13 cellular contexts compared by ENCODE assay signal in the genomic region with DNA sequence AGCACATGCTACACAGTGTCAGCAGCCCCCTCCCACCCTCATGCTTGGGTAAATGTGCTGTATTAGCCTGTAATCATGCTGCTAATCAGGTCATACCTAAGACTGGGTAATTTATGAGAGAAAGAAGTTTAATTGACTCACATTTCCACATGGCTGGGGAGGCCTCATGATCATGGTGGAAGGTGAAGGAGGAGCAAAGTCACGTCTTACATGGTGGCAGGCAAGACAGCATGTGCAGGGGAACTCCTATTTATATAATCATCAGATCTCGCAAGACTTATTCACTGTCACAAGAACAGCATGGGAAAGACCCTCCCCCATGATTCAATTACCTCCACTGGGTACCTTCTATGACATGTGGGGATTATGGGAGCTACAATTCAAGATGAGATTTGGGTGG. TPM values are rescaled to one million over a fixed set of nuclear protein-coding genes. Genes with fewer than 3 reads are reported as not detected.
A peak's percentile ranks its signal among the peaks of the same experiment; 100 is the strongest.
DNase-seq lines count a peak whose midpoint lies in the region; ATAC-seq, FAIRE-seq and TF ChIP-seq lines count a peak whose summit lies in the region.
"Not testable (repeated sequence)": the region's sequence is repeated elsewhere in the genome, so short reads cannot be mapped to it uniquely, and the experiment has no call there.
"Had no signal": no experiment of that assay in that cellular context is flagged by ENCODE, and none has a peak within 500 bp of the region (broad histone marks: within the 10 kb centered on the region; RNA-seq: fewer than 3 reads in every experiment).

No MANE protein-coding gene starts in this region.

- H3K79me2 ChIP-seq in K562 (ENCODE audit: control insufficient read depth, insufficient read depth, low read length); HepG2 (ENCODE audit: insufficient read depth, low read length): not testable (repeated sequence)

- not testable (repeated sequence) for H3K9me3 Mint-ChIP-seq in osteocyte (ENCODE audit: unreplicated experiment)

- H3K4me3 ChIP-seq in K562; HepG2 (replicated peaks in 1 of 3; ENCODE audit: insufficient read depth in 1 of 3, low read depth in 2 of 3, low read length in 3 of 3): not testable (repeated sequence)

- not testable (repeated sequence) for TF ChIP-seq EP300 in K562 (IDR thresholded peaks at IDR 0.05; ENCODE audit: low read length); HepG2 (IDR thresholded peaks at IDR 0.05; ENCODE audit: low read depth in 2 of 2, low read length in 2 of 2); HepG2 (CRISPR knock-in tag; IDR thresholded peaks at IDR 0.05; ENCODE audit: borderline replicate concordance)

- BruUV-seq in K562 (replicated peaks; lab: Mats Ljungman, UMichigan); HepG2 (replicated peaks; lab: Mats Ljungman, UMichigan): not testable (repeated sequence)

- WGBS in K562 (ENCODE audit: insufficient coverage, low coverage, missing lambda C conversion rate) = 0% methylated on average over 2 of the region's 2 CpGs
- 12% methylated on average over 2 of the region's 2 CpGs for WGBS in HepG2 (ENCODE audit: low lambda C conversion rate)

- not testable (repeated sequence) for H4K20me1 ChIP-seq in K562 (replicated peaks; ENCODE audit: control insufficient read depth, insufficient read depth, low read length); HepG2 (ENCODE audit: insufficient read depth, low read length)

- H2AFZ ChIP-seq in K562 (ENCODE audit: low read depth, low read length); HepG2 (ENCODE audit: low read length): not testable (repeated sequence)

- H3K9me3 ChIP-seq in K562 (replicated peaks; ENCODE audit: control insufficient read depth, insufficient read depth, low read depth, low read length); HepG2 (ENCODE audit: low read length): not testable (repeated sequence)

- not testable (repeated sequence) for H3K4me1 Mint-ChIP-seq in osteocyte (ENCODE audit: unreplicated experiment)

- not testable (repeated sequence) for H3K27ac Mint-ChIP-seq in osteocyte (ENCODE audit: unreplicated experiment)

- not testable (repeated sequence) for H3K4me1 ChIP-seq in K562 (replicated peaks in 1 of 2; ENCODE audit: control insufficient read depth in 2 of 2, insufficient read depth in 2 of 2, low read length in 2 of 2); HepG2 (ENCODE audit: insufficient read depth, low read length)

- not testable (repeated sequence) for FAIRE-seq in K562 (lab: Jason Lieb, UNC); HepG2 (lab: Jason Lieb, UNC)
- peak; percentile 68 for FAIRE-seq in urothelium cell line (lab: Jason Lieb, UNC)

- not testable (repeated sequence) for TF ChIP-seq CTCF in K562 (IDR thresholded peaks at IDR 0.05 in 2 of 3, conservative IDR thresholded peaks at IDR 0.05 in 1 of 3; ENCODE audit: insufficient read depth in 2 of 3, low read depth in 1 of 3, low read length in 3 of 3); HepG2 (CRISPR knock-in tag; IDR thresholded peaks at IDR 0.05); osteocyte (IDR thresholded peaks at IDR 0.05)

- not testable (repeated sequence) for H3K9ac ChIP-seq in K562 (ENCODE audit: insufficient read depth in 1 of 2, low read depth in 2 of 2, low read length in 2 of 2); HepG2 (ENCODE audit: insufficient read depth, low read depth, low read length)

- POLR2A ChIA-PET in K562 (lab: Yijun Ruan, JAX); HepG2 (lab: Yijun Ruan, JAX): not testable (repeated sequence)

- H3K4me3 Mint-ChIP-seq in osteocyte (ENCODE audit: unreplicated experiment) = not testable (repeated sequence)

- not testable (repeated sequence) for H3K27me3 ChIP-seq in K562 (ENCODE audit: control insufficient read depth in 2 of 2, insufficient read depth in 2 of 2, low read length in 2 of 2); HepG2 (ENCODE audit: control insufficient read depth in 1 of 2, insufficient read depth in 2 of 2, low read length in 2 of 2)

- intact Hi-C loops in K562 (cut with micrococcal nuclease) = not testable (repeated sequence)
- intact Hi-C loops in HepG2 (cut with micrococcal nuclease; ENCODE audit: unreplicated experiment) = loop anchor here (5.0 kb wide), 1 partner anchor 430 kb away; no protein-coding TSS in a partner anchor

- TF ChIP-seq POLR2A in K562 (conservative IDR thresholded peaks at IDR 0.05); HepG2 (IDR thresholded peaks at IDR 0.05; ENCODE audit: insufficient read depth in 1 of 2, low read depth in 2 of 2, low read length in 2 of 2): not testable (repeated sequence)

- H3K27me3 Mint-ChIP-seq in osteocyte (ENCODE audit: unreplicated experiment) = not testable (repeated sequence)

- H3K27ac ChIP-seq in K562 (ENCODE audit: extremely low read depth, low read depth, low read length); HepG2 (ENCODE audit: extremely low read length, insufficient read depth, low read length): not testable (repeated sequence)

- H3K4me2 ChIP-seq in K562 (ENCODE audit: insufficient read depth, low read length); HepG2 (ENCODE audit: low read depth, low read length): not testable (repeated sequence)

- H3K9me1 ChIP-seq in K562 (ENCODE audit: control insufficient read depth, insufficient read depth, low read length) = not testable (repeated sequence)

- not testable (repeated sequence) for TF ChIP-seq RAD21 in K562 (CRISPR knock-in tag; conservative IDR thresholded peaks at IDR 0.05 in 1 of 2, IDR thresholded peaks at IDR 0.05 in 1 of 2); HepG2 (CRISPR knock-in tag; IDR thresholded peaks at IDR 0.05)

- in situ Hi-C loops in K562 (cut with MboI); HepG2 (cut with HindIII; ENCODE audit: extremely low pct_ligation_motif_present, low pct_unique_long_range_greater_than_20kb): not testable (repeated sequence)

- not testable (repeated sequence) for H3K36me3 ChIP-seq in K562 (ENCODE audit: control insufficient read depth, insufficient read depth, low read length); HepG2 (replicated peaks in 1 of 2; ENCODE audit: control insufficient read depth in 1 of 2, insufficient read depth in 2 of 2, low read length in 2 of 2)

- CTCF ChIA-PET in K562 (lab: Yijun Ruan, JAX; ENCODE audit: low intra/inter-chr PET ratio); HepG2 (lab: Yijun Ruan, JAX; ENCODE audit: low intra/inter-chr PET ratio, low total read pairs): not testable (repeated sequence)

- H3K36me3 Mint-ChIP-seq in osteocyte (ENCODE audit: unreplicated experiment) = not testable (repeated sequence)

- not testable (repeated sequence) for ATAC-seq in K562, HepG2

- not testable (repeated sequence) for DNase-seq in K562 (ENCODE audit: extremely low read depth in 1 of 4, low spot score in 3 of 4); HepG2 (ENCODE audit: low spot score); urothelium cell line (ENCODE audit: low spot score)
- peak; percentile 11 for DNase-seq in osteocyte (ENCODE audit: extremely low spot score, unreplicated experiment)

RNA-seq across cellular contexts. Expression of a gene that starts 44.0 kb away (rescaled TPM):
- total RNA-seq in K562 (2011; cell fraction: chromatin; rRNA removed; ENCODE audit: low replicate concordance) = 0.46 and 0.77 TPM in 2 replicates
- 0.26 and 0.33 TPM in 2 replicates for total RNA-seq in K562 (2011; cell fraction: nucleolus; rRNA removed)
- total RNA-seq in K562 (2011; cell fraction: nucleoplasm; rRNA removed) = 0.66 and 0.92 TPM in 2 replicates
- total RNA-seq in K562 (2014; rRNA removed) = not detected in 2 replicates
- total RNA-seq in K562 (2014; rRNA removed; fragmentation: Illumina TruSeq; extraction: Trizol) = under 0.01 TPM in 1 of 2 replicates, not detected in the other
- total RNA-seq in K562 (2015; rRNA removed; fragmentation: Illumina TruSeq; extraction: Trizol) = not detected in 2 replicates
- 0.16 TPM in 1 of 2 replicates, not detected in the other for total RNA-seq in K562 (2021)
- polyA plus RNA-seq in K562 (2011; rRNA removed) = 0.01 and 0.03 TPM in 2 replicates
- not detected in 2 replicates for polyA plus RNA-seq in K562 (2011; cell fraction: cytosol; rRNA removed)
- polyA plus RNA-seq in K562 (2011; cell fraction: nucleus; rRNA removed) = 0.08 and 0.14 TPM in 2 replicates
- 0.01 TPM in 2 replicates for polyA plus RNA-seq in K562 (2012)
- polyA plus RNA-seq in K562 (2014; fragmentation: Illumina TruSeq; extraction: Trizol) = not detected in 2 replicates
- not detected for polyA plus RNA-seq in K562 (2014; fragmentation: Nextera tagmentation; extraction: Ambion mirVana)
- not detected in 2 replicates for polyA plus RNA-seq in K562 (2014; rRNA removed)
- 0.21 TPM in 2 replicates for polyA minus RNA-seq in K562 (2011; rRNA and poly(A)+ RNA removed)
- polyA minus RNA-seq in K562 (2011; cell fraction: cytosol; rRNA and poly(A)+ RNA removed) = not detected in 2 replicates
- polyA minus RNA-seq in K562 (2011; cell fraction: nucleus; rRNA and poly(A)+ RNA removed) = 0.27 and 0.56 TPM in 2 replicates
- total RNA-seq in HepG2 (2016; rRNA removed; fragmentation: Illumina TruSeq; extraction: Trizol) = not detected in 2 replicates
- not detected in 2 replicates for total RNA-seq in HepG2 (2016; cell fraction: cytosol; rRNA removed; fragmentation: Illumina TruSeq; extraction: Trizol; ENCODE audit: low read depth)
- not detected in 2 replicates for total RNA-seq in HepG2 (2016; cell fraction: insoluble cytoplasmic fraction; rRNA removed; fragmentation: Illumina TruSeq; extraction: Trizol)
- not detected in 2 replicates for total RNA-seq in HepG2 (2016; cell fraction: membrane; rRNA removed; fragmentation: Illumina TruSeq; extraction: Trizol)
- total RNA-seq in HepG2 (2016; cell fraction: nucleus; rRNA removed; fragmentation: Illumina TruSeq; extraction: Trizol) = not detected in 2 replicates
- polyA plus RNA-seq in HepG2 (2011; rRNA removed) = 0.01 TPM in 1 of 2 replicates, not detected in the other
- not detected in 2 replicates for polyA plus RNA-seq in HepG2 (2011; cell fraction: cytosol; rRNA removed)
- polyA plus RNA-seq in HepG2 (2011; cell fraction: nucleus; rRNA removed) = 0.03 TPM in 2 replicates
- polyA plus RNA-seq in HepG2 (2012) = not detected in 2 replicates
- polyA plus RNA-seq in HepG2 (2016; cell fraction: cytosol; fragmentation: Illumina TruSeq; extraction: Trizol; ENCODE audit: low read depth) = not detected in 2 replicates
- polyA plus RNA-seq in HepG2 (2016; cell fraction: insoluble cytoplasmic fraction; fragmentation: Illumina TruSeq; extraction: Trizol; ENCODE audit: low read depth) = not detected in 2 replicates
- not detected in 2 replicates for polyA plus RNA-seq in HepG2 (2016; cell fraction: membrane; fragmentation: Illumina TruSeq; extraction: Trizol; ENCODE audit: low read depth)
- polyA plus RNA-seq in HepG2 (2016; cell fraction: nucleus; fragmentation: Illumina TruSeq; extraction: Trizol; ENCODE audit: insufficient read depth, low read depth) = not detected in 2 replicates
- 0.02 and 0.23 TPM in 2 replicates for polyA minus RNA-seq in HepG2 (2011; rRNA and poly(A)+ RNA removed; ENCODE audit: low replicate concordance)
- not detected in 2 replicates for polyA minus RNA-seq in HepG2 (2011; cell fraction: cytosol; rRNA and poly(A)+ RNA removed)
- 0.62 and 0.64 TPM in 2 replicates for polyA minus RNA-seq in HepG2 (2011; cell fraction: nucleus; rRNA and poly(A)+ RNA removed)
- 0.05 TPM in 1 of 2 replicates, not detected in the other for total RNA-seq in osteocyte
- total RNA-seq: A673; Calu3; CD4-positive, alpha-beta memory T cell; CD4-positive, alpha-beta T cell; CD4-positive, CD25-positive, alpha-beta regulatory T cell had no signal
- polyA plus RNA-seq: AG04450; BJ; CD14-positive monocyte; CD4-positive, alpha-beta memory T cell; CD4-positive, CD25-positive, alpha-beta regulatory T cell; CD8-positive, alpha-beta memory T cell had no signal

RNA-seq across cellular contexts. Expression of a gene that starts 53.7 kb away (rescaled TPM):
- total RNA-seq in K562 (2011; cell fraction: chromatin; rRNA removed; ENCODE audit: low replicate concordance) = 30.3 and 41.3 TPM in 2 replicates
- total RNA-seq in K562 (2011; cell fraction: nucleolus; rRNA removed) = 26.2 and 31.9 TPM in 2 replicates
- total RNA-seq in K562 (2011; cell fraction: nucleoplasm; rRNA removed) = 25.7 and 32.7 TPM in 2 replicates
- total RNA-seq in K562 (2014; rRNA removed) = 7.5 and 7.6 TPM in 2 replicates
- total RNA-seq in K562 (2014; rRNA removed; fragmentation: Illumina TruSeq; extraction: Trizol) = 16.9 and 20.2 TPM in 2 replicates
- total RNA-seq in K562 (2015; rRNA removed; fragmentation: Illumina TruSeq; extraction: Trizol) = 21.3 and 22.2 TPM in 2 replicates
- total RNA-seq in K562 (2021) = 21.3 and 22.2 TPM in 2 replicates
- 25.7 TPM in 2 replicates for polyA plus RNA-seq in K562 (2011; rRNA removed)
- polyA plus RNA-seq in K562 (2011; cell fraction: cytosol; rRNA removed) = 13.6 and 16.0 TPM in 2 replicates
- polyA plus RNA-seq in K562 (2011; cell fraction: nucleus; rRNA removed) = 8.9 and 12.8 TPM in 2 replicates
- 15.6 and 22.8 TPM in 2 replicates for polyA plus RNA-seq in K562 (2012)
- polyA plus RNA-seq in K562 (2014; fragmentation: Illumina TruSeq; extraction: Trizol) = 19.0 and 22.5 TPM in 2 replicates
- polyA plus RNA-seq in K562 (2014; fragmentation: Nextera tagmentation; extraction: Ambion mirVana) = 10 to 100 TPM; 11.4 to 13.6 TPM
- 14.4 and 15.3 TPM in 2 replicates for polyA plus RNA-seq in K562 (2014; rRNA removed)
- 21.1 and 24.1 TPM in 2 replicates for polyA minus RNA-seq in K562 (2011; rRNA and poly(A)+ RNA removed)
- polyA minus RNA-seq in K562 (2011; cell fraction: cytosol; rRNA and poly(A)+ RNA removed) = 10.1 and 10.3 TPM in 2 replicates
- 8.9 and 21.4 TPM in 2 replicates for polyA minus RNA-seq in K562 (2011; cell fraction: nucleus; rRNA and poly(A)+ RNA removed)
- total RNA-seq in HepG2 (2016; rRNA removed; fragmentation: Illumina TruSeq; extraction: Trizol) = 66.6 and 118 TPM in 2 replicates
- 21.2 and 21.9 TPM in 2 replicates for total RNA-seq in HepG2 (2016; cell fraction: cytosol; rRNA removed; fragmentation: Illumina TruSeq; extraction: Trizol; ENCODE audit: low read depth)
- 68.3 and 113 TPM in 2 replicates for total RNA-seq in HepG2 (2016; cell fraction: insoluble cytoplasmic fraction; rRNA removed; fragmentation: Illumina TruSeq; extraction: Trizol)
- total RNA-seq in HepG2 (2016; cell fraction: membrane; rRNA removed; fragmentation: Illumina TruSeq; extraction: Trizol) = 62.9 and 66.9 TPM in 2 replicates
- 58.7 and 62.6 TPM in 2 replicates for total RNA-seq in HepG2 (2016; cell fraction: nucleus; rRNA removed; fragmentation: Illumina TruSeq; extraction: Trizol)
- 62.5 and 71.3 TPM in 2 replicates for polyA plus RNA-seq in HepG2 (2011; rRNA removed)
- polyA plus RNA-seq in HepG2 (2011; cell fraction: cytosol; rRNA removed) = 47.6 and 65.5 TPM in 2 replicates
- 21.8 and 24.9 TPM in 2 replicates for polyA plus RNA-seq in HepG2 (2011; cell fraction: nucleus; rRNA removed)
- polyA plus RNA-seq in HepG2 (2012) = 65.8 and 79.3 TPM in 2 replicates
- polyA plus RNA-seq in HepG2 (2016; cell fraction: cytosol; fragmentation: Illumina TruSeq; extraction: Trizol; ENCODE audit: low read depth) = 40.3 and 43.5 TPM in 2 replicates
- polyA plus RNA-seq in HepG2 (2016; cell fraction: insoluble cytoplasmic fraction; fragmentation: Illumina TruSeq; extraction: Trizol; ENCODE audit: low read depth) = 204 and 209 TPM in 2 replicates
- polyA plus RNA-seq in HepG2 (2016; cell fraction: membrane; fragmentation: Illumina TruSeq; extraction: Trizol; ENCODE audit: low read depth) = 63.7 and 78.2 TPM in 2 replicates
- 75.7 and 79.0 TPM in 2 replicates for polyA plus RNA-seq in HepG2 (2016; cell fraction: nucleus; fragmentation: Illumina TruSeq; extraction: Trizol; ENCODE audit: insufficient read depth, low read depth)
- polyA minus RNA-seq in HepG2 (2011; rRNA and poly(A)+ RNA removed; ENCODE audit: low replicate concordance) = 6.0 and 117 TPM in 2 replicates
- 57.0 and 63.8 TPM in 2 replicates for polyA minus RNA-seq in HepG2 (2011; cell fraction: cytosol; rRNA and poly(A)+ RNA removed)
- polyA minus RNA-seq in HepG2 (2011; cell fraction: nucleus; rRNA and poly(A)+ RNA removed) = 65.0 and 68.2 TPM in 2 replicates
- 17.8 and 18.2 TPM in 2 replicates for total RNA-seq in osteocyte
- total RNA-seq: Calu3 had no signal
